Comparison of ENCODE assay signal across 37 cellular contexts in genomic region chr5:63341442-63341841, GRCh38.
DNase-seq lines count a peak whose midpoint lies in the region; ATAC-seq, FAIRE-seq and TF ChIP-seq lines count a peak whose summit lies in the region.
"Had no signal": no experiment of that assay in that cellular context is flagged by ENCODE, and none has a peak within 500 bp of the region (broad histone marks: within the 10 kb centered on the region; RNA-seq: fewer than 3 reads in every experiment).

No MANE protein-coding gene starts in this region.

- TF ChIP-seq RAD21 in SK-N-SH (IDR thresholded peaks at IDR 0.05; ENCODE audit: low read length) (no peak), K562 (CRISPR knock-in tag; conservative IDR thresholded peaks at IDR 0.05 in 1 of 2, IDR thresholded peaks at IDR 0.05 in 1 of 2) (no peak), H1 (IDR thresholded peaks at IDR 0.05 in 1 of 2, conservative IDR thresholded peaks at IDR 0.05 in 1 of 2; ENCODE audit: low read depth in 2 of 2, low read length in 2 of 2) (no peak)

- TF ChIP-seq EP300 in SK-N-SH (IDR thresholded peaks at IDR 0.05; ENCODE audit: borderline replicate concordance in 1 of 2, low read depth in 1 of 2, low read length in 1 of 2) (no peak), K562 (IDR thresholded peaks at IDR 0.05; ENCODE audit: low read length) (no peak), H1 (IDR thresholded peaks at IDR 0.05; ENCODE audit: borderline replicate concordance in 1 of 2, low read depth in 2 of 2, low read length in 2 of 2) (no peak)

- H3K4ac ChIP-seq in H1 (replicated peaks; ENCODE audit: insufficient read length, low read depth, low read length): no peak overlapping the region

- no peak overlapping the region for H2BK12ac ChIP-seq in H1 (ENCODE audit: low read depth, low read length)

- no peak overlapping the region for H4K5ac ChIP-seq in H1 (ENCODE audit: insufficient read length, low read depth, low read length)

- no peak for TF ChIP-seq POLR2A in K562 (conservative IDR thresholded peaks at IDR 0.05)
- TF ChIP-seq POLR2A in H1 (IDR thresholded peaks at IDR 0.05; ENCODE audit: control extremely low read depth in 1 of 2, low read depth in 2 of 2, low read length in 2 of 2): no peak

- H3K79me2 ChIP-seq in SK-N-SH (ENCODE audit: insufficient read depth) (no peaks in the 10 kb centered on the region), K562 (ENCODE audit: control insufficient read depth, insufficient read depth, low read length) (no peaks in the 10 kb centered on the region), H1 (ENCODE audit: control insufficient read depth in 1 of 2, insufficient read depth in 2 of 2, low read length in 2 of 2) (no peaks in the 10 kb centered on the region)

- H3K9me2 ChIP-seq in SK-N-SH: no peaks in the 10 kb centered on the region

- no peak overlapping the region for H2BK5ac ChIP-seq in H1 (ENCODE audit: low read depth, low read length)

- TF ChIP-seq CTCF in SK-N-SH (IDR thresholded peaks at IDR 0.05) (no peak), K562 (IDR thresholded peaks at IDR 0.05 in 2 of 3, conservative IDR thresholded peaks at IDR 0.05 in 1 of 3; ENCODE audit: insufficient read depth in 2 of 3, low read depth in 1 of 3, low read length in 3 of 3) (no peak), H1 (IDR thresholded peaks at IDR 0.05; ENCODE audit: control extremely low read depth in 1 of 3, insufficient read depth in 1 of 3, low read depth in 1 of 3, low read length in 3 of 3) (no peak), endodermal cell (conservative IDR thresholded peaks at IDR 0.05) (no peak), endothelial cell (IDR thresholded peaks at IDR 0.05; ENCODE audit: unreplicated experiment) (no peak)

- H3K4me3 ChIP-seq in SK-N-SH (ENCODE audit: low read depth in 2 of 2, low read length in 1 of 2) (no peak overlapping the region), K562 (no peak overlapping the region), H1 (ENCODE audit: extremely low read depth in 1 of 4, insufficient read depth in 2 of 4, low read depth in 3 of 4, low read length in 4 of 4) (no peak overlapping the region), endodermal cell (ENCODE audit: low read length) (peak overlapping the region; percentile 7)
- H3K4me3 ChIP-seq: A549; BLaER1; BLaER1 treated with 17β-estradiol and CSF1 and Interleukin-3, amounts not matched to agents 10 nM and 100 nM had no signal

- H3F3A ChIP-seq in SK-N-SH (replicated peaks; ENCODE audit: insufficient read depth): no peaks in the 10 kb centered on the region

- H3K9me3 ChIP-seq in SK-N-SH: peaks cover 3% of the 10 kb centered on the region
- no peaks in the 10 kb centered on the region; the same call in 1 of the 2 replicates for H3K9me3 ChIP-seq in K562 (replicated peaks; ENCODE audit: control insufficient read depth, insufficient read depth, low read depth, low read length)
- H3K9me3 ChIP-seq in H1 (ENCODE audit: insufficient read depth in 2 of 2, low read depth in 1 of 2, low read length in 1 of 2): peaks cover 0 to 10% of the 10 kb centered on the region in 2 experiments; a peak in 3 of 4 replicates
- H3K9me3 ChIP-seq in endodermal cell (ENCODE audit: control insufficient read depth, low read length): peaks cover 15% of the 10 kb centered on the region
- H3K9me3 ChIP-seq: BE2C, Caco-2 had no signal

- H3K4me3 Mint-ChIP-seq in endodermal cell: no peak overlapping the region
- H3K4me3 Mint-ChIP-seq in T-cell: no peak overlapping the region
- no peak overlapping the region for H3K4me3 Mint-ChIP-seq in endothelial cell (ENCODE audit: unreplicated experiment)
- H3K4me3 Mint-ChIP-seq: B cell; CD14-positive monocyte; CD4-positive, alpha-beta memory T cell; CD4-positive, alpha-beta T cell; CD4-positive, CD25-positive, alpha-beta regulatory T cell; CD8-positive, alpha-beta memory T cell; CD8-positive, alpha-beta T cell had no signal

- H3K79me1 ChIP-seq in H1 (ENCODE audit: low read depth, low read length): no peaks in the 10 kb centered on the region

- 6% methylated on average over 2 of the region's 2 CpGs for WGBS in SK-N-SH (ENCODE audit: low lambda C conversion rate)
- 0% methylated on average over 2 of the region's 2 CpGs for WGBS in K562 (ENCODE audit: insufficient coverage, low coverage, missing lambda C conversion rate)
- WGBS in H1 (ENCODE audit: extremely low coverage in 1 of 2, insufficient coverage in 1 of 2, insufficient read length in 1 of 2, insufficient replicate concordance in 2 of 2, low coverage in 1 of 2, low lambda C conversion rate in 2 of 2, missing lambda C conversion rate in 1 of 2), 2 experiments: 95% methylated on average over 2 of the region's 2 CpGs; no CpG with 5 or more reads in 1 of the 2 experiments
- 90% methylated on average over 2 of the region's 2 CpGs; no CpG with 5 or more reads in 1 of the 2 experiments for WGBS in endodermal cell (ENCODE audit: insufficient coverage in 1 of 2, insufficient read length in 1 of 2), 2 experiments

- no peak overlapping the region for H3K18ac ChIP-seq in H1 (ENCODE audit: extremely low read depth, low read length)

- H2AK5ac ChIP-seq in H1 (ENCODE audit: low read depth, low read length): no peak overlapping the region

- H3K4me2 ChIP-seq in SK-N-SH (no peak overlapping the region), K562 (ENCODE audit: insufficient read depth, low read length) (no peak overlapping the region), H1 (ENCODE audit: insufficient read depth in 1 of 2, low read depth in 2 of 2, low read length in 2 of 2) (no peak overlapping the region)
- H3K4me2 ChIP-seq: A549; BLaER1; BLaER1 treated with 17β-estradiol and CSF1 and Interleukin-3, amounts not matched to agents 10 nM and 100 nM had no signal

- H3K27ac ChIP-seq in SK-N-SH (ENCODE audit: low read depth in 2 of 2, low read length in 1 of 2) (no peak overlapping the region), K562 (ENCODE audit: extremely low read depth, low read depth, low read length) (no peak overlapping the region), H1 (ENCODE audit: low read depth, low read length) (no peak overlapping the region), endodermal cell (ENCODE audit: low read depth, low read length) (no peak overlapping the region)
- H3K27ac ChIP-seq: 22Rv1; A549; BLaER1; BLaER1 treated with 17β-estradiol and CSF1 and Interleukin-3, amounts not matched to agents 10 nM and 100 nM; C4-2B had no signal

- intact Hi-C loops in K562 (cut with micrococcal nuclease): no loop called here

- peaks cover 5% of the 10 kb centered on the region for H3K9me3 Mint-ChIP-seq in endodermal cell
- peaks cover 0 to 10% (median 9%) of the 10 kb centered on the region in 3 donors for H3K9me3 Mint-ChIP-seq in T-cell
- no peaks in the 10 kb centered on the region for H3K9me3 Mint-ChIP-seq in endothelial cell (ENCODE audit: unreplicated experiment)

- FAIRE-seq in K562 (lab: Jason Lieb, UNC) (no peak), H1 (lab: Jason Lieb, UNC) (no peak)
- FAIRE-seq: A204.1, A549, D721Med had no signal

- H2BK15ac ChIP-seq in H1 (ENCODE audit: low read length): no peak overlapping the region

- no peaks in the 10 kb centered on the region for H4K20me1 ChIP-seq in SK-N-SH (ENCODE audit: insufficient read depth)
- no peaks in the 10 kb centered on the region for H4K20me1 ChIP-seq in K562 (replicated peaks; ENCODE audit: control insufficient read depth, insufficient read depth, low read length)
- no peaks in the 10 kb centered on the region for H4K20me1 ChIP-seq in H1 (replicated peaks in 1 of 2; ENCODE audit: control insufficient read depth in 1 of 2, insufficient read depth in 2 of 2, low read length in 2 of 2)
- H4K20me1 ChIP-seq: BLaER1; BLaER1 treated with 17β-estradiol and CSF1 and Interleukin-3, amounts not matched to agents 10 nM and 100 nM had no signal

- no peak overlapping the region for H3K14ac ChIP-seq in H1 (ENCODE audit: insufficient read length)

- H2BK120ac ChIP-seq in H1 (replicated peaks; ENCODE audit: low read depth, low read length): no peak overlapping the region

- H3K27ac Mint-ChIP-seq in endodermal cell: no peak overlapping the region
- H3K27ac Mint-ChIP-seq in T-cell: no peak overlapping the region
- no peak overlapping the region for H3K27ac Mint-ChIP-seq in endothelial cell (ENCODE audit: unreplicated experiment)
- H3K27ac Mint-ChIP-seq: B cell; CD14-positive monocyte; CD4-positive, alpha-beta T cell; CD4-positive, CD25-positive, alpha-beta regulatory T cell; CD8-positive, alpha-beta memory T cell; CD8-positive, alpha-beta T cell had no signal

- POLR2A ChIA-PET in SK-N-SH (lab: Yijun Ruan, JAX): no interaction called here
- POLR2A ChIA-PET in K562 (lab: Yijun Ruan, JAX): no interaction called here
- POLR2A ChIA-PET in H1 (lab: Charles Lee; ENCODE audit: partially characterized antibody): no interaction called here
- POLR2A ChIA-PET in T-cell (lab: Charles Lee): no interaction called here

- H2AFZ ChIP-seq in SK-N-SH (ENCODE audit: low read depth) (no peak overlapping the region), K562 (ENCODE audit: low read depth, low read length) (no peak overlapping the region), H1 (ENCODE audit: low read length) (no peak overlapping the region)

- no peaks in the 10 kb centered on the region for H3K27me3 Mint-ChIP-seq in endodermal cell (ENCODE audit: insufficient read depth)
- no peaks in the 10 kb centered on the region for H3K27me3 Mint-ChIP-seq in T-cell
- no peaks in the 10 kb centered on the region for H3K27me3 Mint-ChIP-seq in endothelial cell (ENCODE audit: unreplicated experiment)
- H3K27me3 Mint-ChIP-seq: B cell; CD4-positive, alpha-beta memory T cell; CD4-positive, alpha-beta T cell; CD4-positive, CD25-positive, alpha-beta regulatory T cell had no signal

- no peaks in the 10 kb centered on the region for H3K23me2 ChIP-seq in H1 (ENCODE audit: low read depth, low read length)

- H2BK20ac ChIP-seq in H1 (ENCODE audit: low read length): no peak overlapping the region

- no peaks in the 10 kb centered on the region for H3K36me3 Mint-ChIP-seq in endodermal cell (ENCODE audit: low read depth)
- no peaks in the 10 kb centered on the region for H3K36me3 Mint-ChIP-seq in T-cell
- H3K36me3 Mint-ChIP-seq in endothelial cell (ENCODE audit: low read depth, unreplicated experiment): no peaks in the 10 kb centered on the region
- H3K36me3 Mint-ChIP-seq: CD14-positive monocyte; CD4-positive, alpha-beta memory T cell; CD4-positive, CD25-positive, alpha-beta regulatory T cell; CD8-positive, alpha-beta memory T cell; CD8-positive, alpha-beta T cell had no signal

- no peaks in the 10 kb centered on the region for H3K4me1 ChIP-seq in SK-N-SH (ENCODE audit: control insufficient read depth in 1 of 2, insufficient read depth in 2 of 2, low read depth in 1 of 2, low read length in 1 of 2)
- H3K4me1 ChIP-seq in K562 (replicated peaks in 1 of 2; ENCODE audit: control insufficient read depth in 2 of 2, insufficient read depth in 2 of 2, low read length in 2 of 2): no peaks in the 10 kb centered on the region
- no peaks in the 10 kb centered on the region; a peak in 1 of 7 replicates for H3K4me1 ChIP-seq in H1 (replicated peaks in 1 of 4; ENCODE audit: control insufficient read depth in 3 of 4, insufficient read depth in 4 of 4, low read length in 3 of 4)
- no peaks in the 10 kb centered on the region for H3K4me1 ChIP-seq in endodermal cell (ENCODE audit: control insufficient read depth, insufficient read depth, low read length)
- H3K4me1 ChIP-seq: A549; BE2C; BLaER1; BLaER1 treated with 17β-estradiol and CSF1 and Interleukin-3, amounts not matched to agents 10 nM and 100 nM had no signal

- H3K36me3 ChIP-seq in SK-N-SH (replicated peaks in 1 of 2; ENCODE audit: control insufficient read depth in 1 of 2, insufficient read depth in 2 of 2, low read length in 1 of 2) (no peaks in the 10 kb centered on the region), K562 (ENCODE audit: control insufficient read depth, insufficient read depth, low read length) (no peaks in the 10 kb centered on the region), H1 (ENCODE audit: control insufficient read depth in 2 of 4, insufficient read depth in 4 of 4, low read length in 3 of 4) (no peaks in the 10 kb centered on the region), endodermal cell (ENCODE audit: control insufficient read depth, insufficient read depth, low read length) (no peaks in the 10 kb centered on the region)
- H3K36me3 ChIP-seq: BE2C; BLaER1; BLaER1 treated with 17β-estradiol and CSF1 and Interleukin-3, amounts not matched to agents 10 nM and 100 nM had no signal

- H3K9ac ChIP-seq in SK-N-SH (no peak overlapping the region), K562 (ENCODE audit: insufficient read depth in 1 of 2, low read depth in 2 of 2, low read length in 2 of 2) (no peak overlapping the region), H1 (replicated peaks in 1 of 4; ENCODE audit: extremely low read depth in 1 of 4, low read depth in 3 of 4, low read length in 3 of 4) (no peak overlapping the region), endodermal cell (ENCODE audit: extremely low read depth, low read length, poor library complexity, severe bottlenecking) (no peak overlapping the region)
- H3K9ac ChIP-seq: BLaER1; BLaER1 treated with 17β-estradiol and CSF1 and Interleukin-3, amounts not matched to agents 10 nM and 100 nM had no signal

- in situ Hi-C loops in K562 (cut with MboI): no loop called here

- no peak overlapping the region for H4K8ac ChIP-seq in H1 (ENCODE audit: extremely low read depth, insufficient read depth, low read length)

- H3K4me1 Mint-ChIP-seq in endodermal cell (peaks cover 1% of the 10 kb centered on the region), T-cell (no peaks in the 10 kb centered on the region), endothelial cell (ENCODE audit: unreplicated experiment) (no peaks in the 10 kb centered on the region)
- H3K4me1 Mint-ChIP-seq: B cell; CD14-positive monocyte; CD4-positive, alpha-beta memory T cell; CD4-positive, CD25-positive, alpha-beta regulatory T cell; CD8-positive, alpha-beta memory T cell had no signal

- H3K56ac ChIP-seq in H1 (replicated peaks; ENCODE audit: insufficient read length, low read depth, low read length): no peak overlapping the region

- no peaks in the 10 kb centered on the region for H3K9me1 ChIP-seq in K562 (ENCODE audit: control insufficient read depth, insufficient read depth, low read length)

- no peak for ATAC-seq in SK-N-SH treated with all-trans-retinoic acid at 6 μM for 48 hours
- no peak for ATAC-seq in K562
- no peak for ATAC-seq in T-cell (replicated peaks in 1 of 4)
- ATAC-seq: A549; CD8-positive, alpha-beta T cell had no signal

- no peak for DNase-seq in SK-N-SH
- DNase-seq in K562 (ENCODE audit: extremely low read depth in 1 of 4, low spot score in 3 of 4): no peak
- no peak for DNase-seq in H1 (ENCODE audit: low read depth in 1 of 2, low spot score in 2 of 2)
- DNase-seq in endodermal cell: no peak
- no peak for DNase-seq in cerebellar cortex (ENCODE audit: low spot score)
- no peak for DNase-seq in T-cell
- no peak for DNase-seq in endothelial cell (ENCODE audit: low spot score)
- DNase-seq: 8988T; ACHN; AML-193; BE2C; C1 segment of cervical spinal cord; Caco-2; Calu3; CD4-positive, alpha-beta memory T cell; CD4-positive, alpha-beta T cell; CD4-positive, CD25-positive, alpha-beta regulatory T cell; CD8-positive, alpha-beta memory T cell; CD8-positive, alpha-beta T cell; COR-L47; DMS 273 treated with DMSO at 0.1 percent for 48 hours; DMS153; DMS53; DMS79; DMS79 treated with DMSO at 0.1 percent for 48 hours; DND-41; EL had no signal

- CTCF ChIA-PET in SK-N-SH (lab: Yijun Ruan, JAX): no interaction called here
- CTCF ChIA-PET in K562 (lab: Yijun Ruan, JAX; ENCODE audit: low intra/inter-chr PET ratio): no interaction called here
- CTCF ChIA-PET in H1 (lab: Charles Lee; ENCODE audit: partially characterized antibody): interaction anchor here (0.6 kb wide), 1 partner anchor 34 kb away, joined by 3 read pairs; no protein-coding TSS in a partner anchor
- CTCF ChIA-PET in T-cell (lab: Charles Lee): no interaction called here

- H3K27me3 ChIP-seq in SK-N-SH (ENCODE audit: insufficient read depth) (no peaks in the 10 kb centered on the region; the same call in 1 of the 2 replicates), K562 (ENCODE audit: control insufficient read depth in 2 of 2, insufficient read depth in 2 of 2, low read length in 2 of 2) (no peaks in the 10 kb centered on the region), H1 (replicated peaks in 1 of 4; ENCODE audit: control insufficient read depth in 3 of 4, extremely low read depth in 1 of 4, insufficient read depth in 3 of 4, low read length in 3 of 4) (no peaks in the 10 kb centered on the region), endodermal cell (ENCODE audit: control insufficient read depth, insufficient read depth, low read length, poor library complexity, severe bottlenecking) (no peaks in the 10 kb centered on the region)
- H3K27me3 ChIP-seq: BE2C; BLaER1; BLaER1 treated with 17β-estradiol and CSF1 and Interleukin-3, amounts not matched to agents 10 nM and 100 nM had no signal

- H4K91ac ChIP-seq in H1 (replicated peaks; ENCODE audit: insufficient read length, low read length): no peak overlapping the region

- no TSS peak for BruUV-seq in K562 (replicated peaks; lab: Mats Ljungman, UMichigan)

- H3K23ac ChIP-seq in H1 (ENCODE audit: insufficient read length): no peak overlapping the region
